ENCODE assay signal across 10 cellular contexts in genomic region chr4:124903995-124904722, GRCh38.
DNase-seq lines count a peak whose midpoint lies in the region; ATAC-seq and TF ChIP-seq lines count a peak whose summit lies in the region.
"Had no signal": no experiment of that assay in that cellular context is flagged by ENCODE, and none has a peak within 500 bp of the region (broad histone marks: within the 10 kb centered on the region; RNA-seq: fewer than 3 reads in every experiment).

No MANE protein-coding gene starts in this region.

- H3K4me1 ChIP-seq in ovary (ENCODE audit: insufficient read depth) = peaks cover 2% of the 10 kb centered on the region

- TF ChIP-seq EP300 in ovary (IDR thresholded peaks at IDR 0.05) = no peak

- WGBS in ovary, 3 donors = 15 to 20% (median 16%) methylated on average over 6 of the region's 6 CpGs

- H3K4me3 ChIP-seq in epithelial cell of esophagus (ENCODE audit: low read length) (no peak overlapping the region), ovary (no peak overlapping the region)

- ATAC-seq in HG03565 (IDR thresholded peaks at IDR 0.05; ENCODE audit: unreplicated experiment) (no peak), GM21619 (IDR thresholded peaks at IDR 0.05; ENCODE audit: unreplicated experiment) (no peak)

- no peaks in the 10 kb centered on the region for H3K36me3 ChIP-seq in ovary

- no peaks in the 10 kb centered on the region for H3K27me3 ChIP-seq in ovary

- no peaks in the 10 kb centered on the region for H3K9me3 ChIP-seq in ovary

- peak; percentile 51 for DNase-seq in DMS53 treated with DMSO at 0.1 percent for 48 hours (lab: John Stamatoyannopoulos, UW; ENCODE audit: unreplicated experiment)
- DNase-seq in NCI-H446 treated with DMSO at 0.1 percent for 48 hours (lab: John Stamatoyannopoulos, UW) = peak; percentile 36
- DNase-seq in epithelial cell of esophagus (ENCODE audit: low read depth) = peak; percentile 61
- DNase-seq in ovary = peak in 3 of 5 donors; percentile 20 to 31 (median 27)
- no peak for DNase-seq in NK-92 treated with Interleukin-12 subunit alpha and Interleukin-12 subunit beta, amount 100 ng/mL, for 24 hours (lab: John Stamatoyannopoulos, UW)
- DNase-seq in stimulated activated naive CD4-positive, alpha-beta T cell treated with Interleukin-2 at 50 U/mL for 16 hours (lab: John Stamatoyannopoulos, UW) = no peak
- DNase-seq: central memory CD4-positive, alpha-beta T cell; NCI-H1048 had no signal

- TF ChIP-seq CTCF in epithelial cell of esophagus (IDR thresholded peaks at IDR 0.05; ENCODE audit: insufficient read depth, low read depth, low read length, missing control alignments) (no peak), ovary (IDR thresholded peaks at IDR 0.05) (no peak)

- no peak for TF ChIP-seq POLR2A in ovary (IDR thresholded peaks at IDR 0.05)

- intact Hi-C loops in ovary (cut with DNase I) = no loop called here

- no peak overlapping the region for H3K27ac ChIP-seq in ovary

Comparison
In these comparisons a context has a peak if more than half of its experiments do, and no peak if none do; other contexts are left out.
1. DNase-seq: peak in DMS53 treated with DMSO at 0.1 percent for 48 hours (single experiment), NCI-H446 treated with DMSO at 0.1 percent for 48 hours (single experiment), epithelial cell of esophagus (single experiment) and ovary (3 of 5); none in NK-92 treated with Interleukin-12 subunit alpha and Interleukin-12 subunit beta, amount 100 ng/mL, for 24 hours (single experiment) and stimulated activated naive CD4-positive, alpha-beta T cell treated with Interleukin-2 at 50 U/mL for 16 hours (single experiment).